In genomic region chr7:128783143-128783799, GRCh38 we compare ENCODE assay signal across 10 cellular contexts. TPM values are rescaled to one million over a fixed set of nuclear protein-coding genes. Genes with fewer than 3 reads are reported as not detected.
DNase-seq lines count a peak whose midpoint lies in the region; ATAC-seq, FAIRE-seq and TF ChIP-seq lines count a peak whose summit lies in the region.
"Had no signal": no experiment of that assay in that cellular context is flagged by ENCODE, and none has a peak within 500 bp of the region (broad histone marks: within the 10 kb centered on the region; RNA-seq: fewer than 3 reads in every experiment).

No MANE protein-coding gene starts in this region.

- no peak for FAIRE-seq in GM12878 (lab: Jason Lieb, UNC)
- FAIRE-seq: G401.6 had no signal

- no peak overlapping the region for H3K27ac ChIP-seq in GM12878 (ENCODE audit: control insufficient read depth, insufficient read depth)
- H3K27ac ChIP-seq in testis = no peak overlapping the region

- H3K36me3 Mint-ChIP-seq in activated naive CD8-positive, alpha-beta T cell treated with anti-CD3 and anti-CD28 coated beads, Interleukin-2, amount 50 U/mL, for 24 hours (ENCODE audit: low read depth) = peaks cover under 1% of the 10 kb centered on the region
- H3K36me3 Mint-ChIP-seq in activated naive CD8-positive, alpha-beta T cell treated with anti-CD3 and anti-CD28 coated beads for 36 hours = peaks cover under 1% of the 10 kb centered on the region

- POLR2A ChIA-PET in GM12878 (lab: Charles Lee) = interaction anchor here (0.5 kb wide), 1 partner anchor 46 kb away, joined by 4 read pairs; no protein-coding TSS in a partner anchor

- H3K4me1 Mint-ChIP-seq in activated naive CD8-positive, alpha-beta T cell treated with anti-CD3 and anti-CD28 coated beads, Interleukin-2, amount 50 U/mL, for 24 hours = no peaks in the 10 kb centered on the region
- no peaks in the 10 kb centered on the region for H3K4me1 Mint-ChIP-seq in activated naive CD8-positive, alpha-beta T cell treated with anti-CD3 and anti-CD28 coated beads for 36 hours

- no peaks in the 10 kb centered on the region for H4K20me1 ChIP-seq in GM12878 (ENCODE audit: control insufficient read depth, insufficient read depth)

- H3K9ac ChIP-seq in GM12878 (ENCODE audit: control insufficient read depth, insufficient read depth, low read length) = no peak overlapping the region

- H3K27me3 Mint-ChIP-seq in activated naive CD8-positive, alpha-beta T cell treated with anti-CD3 and anti-CD28 coated beads, Interleukin-2, amount 50 U/mL, for 24 hours = peaks cover 2% of the 10 kb centered on the region
- no peaks in the 10 kb centered on the region for H3K27me3 Mint-ChIP-seq in activated naive CD8-positive, alpha-beta T cell treated with anti-CD3 and anti-CD28 coated beads for 36 hours

- DNase-seq in activated naive CD8-positive, alpha-beta T cell treated with anti-CD3 and anti-CD28 coated beads, Interleukin-2, amount 50 U/mL, for 24 hours = peak; percentile 25
- DNase-seq in activated naive CD8-positive, alpha-beta T cell treated with anti-CD3 and anti-CD28 coated beads for 36 hours = no peak
- DNase-seq in GM12878 (ENCODE audit: low read depth, low spot score) = no peak
- peak; percentile 86 for DNase-seq in iPS-NIHi11 (ENCODE audit: low spot score)
- DNase-seq in testis = peak; percentile 83
- no peak for DNase-seq in NCI-H1092 treated with DMSO at 0.1 percent for 48 hours (lab: John Stamatoyannopoulos, UW)

- H3K9me3 Mint-ChIP-seq in activated naive CD8-positive, alpha-beta T cell treated with anti-CD3 and anti-CD28 coated beads, Interleukin-2, amount 50 U/mL, for 24 hours = no peaks in the 10 kb centered on the region
- no peaks in the 10 kb centered on the region for H3K9me3 Mint-ChIP-seq in activated naive CD8-positive, alpha-beta T cell treated with anti-CD3 and anti-CD28 coated beads for 36 hours

- no peak for TF ChIP-seq POLR2A in GM12878 (IDR thresholded peaks at IDR 0.05; ENCODE audit: low read depth, low read length)
- no peak for TF ChIP-seq POLR2A in testis (IDR thresholded peaks at IDR 0.05)

- in situ Hi-C loops in GM12878 (cut with MboI) = no loop called here

- peak; percentile 75 for ATAC-seq in activated naive CD8-positive, alpha-beta T cell treated with anti-CD3 and anti-CD28 coated beads, Interleukin-2, amount 50 U/mL, for 24 hours
- ATAC-seq in GM12878 (peak; percentile 82), HG03378 (IDR thresholded peaks at IDR 0.05; ENCODE audit: unreplicated experiment) (no peak), HG02571 (IDR thresholded peaks at IDR 0.05; ENCODE audit: unreplicated experiment) (no peak)

- no peaks in the 10 kb centered on the region for H3K79me2 ChIP-seq in GM12878 (ENCODE audit: control insufficient read depth, insufficient read depth, low read length)

- H3K9me3 ChIP-seq in GM12878 (replicated peaks; ENCODE audit: control insufficient read depth, insufficient read depth, low read length) (no peaks in the 10 kb centered on the region; the same call in 2 of the 3 replicates), testis (no peaks in the 10 kb centered on the region)

- SMC1A ChIA-PET in GM12878 (lab: Charles Lee; ENCODE audit: uncharacterized antibody, unreplicated experiment) = interaction anchor here (1.3 kb wide), 1 partner anchor 110 kb away, joined by 5 read pairs; the partner anchor contains the start of gene GARIN1A

- RAD21 ChIA-PET in GM12878 (lab: Charles Lee; ENCODE audit: unreplicated experiment) = interaction anchor here (1.1 to 1.2 kb wide), 2 partner anchors 8 to 78 kb away, joined by 3 read pairs; partner anchors contain the start of gene CCDC136

- peak overlapping the region; percentile 53 for H3K27ac Mint-ChIP-seq in activated naive CD8-positive, alpha-beta T cell treated with anti-CD3 and anti-CD28 coated beads, Interleukin-2, amount 50 U/mL, for 24 hours
- H3K27ac Mint-ChIP-seq in activated naive CD8-positive, alpha-beta T cell treated with anti-CD3 and anti-CD28 coated beads for 36 hours = no peak overlapping the region

- H3K27me3 ChIP-seq in GM12878 (replicated peaks in 1 of 2; ENCODE audit: control insufficient read depth in 2 of 2, insufficient read depth in 2 of 2, low read length in 1 of 2) (no peaks in the 10 kb centered on the region; a peak in 1 of 4 replicates), testis (no peaks in the 10 kb centered on the region)

- H3K4me3 ChIP-seq in GM12878 (no peak overlapping the region), testis (no peak overlapping the region)

- BruUV-seq in GM12878 (replicated peaks; lab: Mats Ljungman, UMichigan) = no TSS peak

- CTCF ChIA-PET in GM12878 (lab: Yijun Ruan, JAX) = interaction anchor here (0.9 kb wide), 1 partner anchor 59 kb away, joined by 4 read pairs; no protein-coding TSS in a partner anchor

- H3K4me1 ChIP-seq in GM12878 (ENCODE audit: control insufficient read depth, insufficient read depth, low read length) = no peaks in the 10 kb centered on the region
- no peaks in the 10 kb centered on the region for H3K4me1 ChIP-seq in testis

- no peak overlapping the region for H3K4me2 ChIP-seq in GM12878 (ENCODE audit: control insufficient read depth, insufficient read depth)

- no peak for TF ChIP-seq EP300 in GM12878 (IDR thresholded peaks at IDR 0.05; ENCODE audit: borderline replicate concordance in 1 of 2, control insufficient read depth in 1 of 2, low read depth in 2 of 2, low read length in 2 of 2)

- 37% methylated on average over 15 of the region's 15 CpGs for WGBS in GM12878 (ENCODE audit: insufficient coverage, insufficient replicate concordance, low lambda C conversion rate, missing lambda C conversion rate)
- WGBS in testis, 2 donors = 39 to 56% methylated on average over 12 to 15 of the region's 15 CpGs

- no peaks in the 10 kb centered on the region for H3K36me3 ChIP-seq in GM12878 (ENCODE audit: control insufficient read depth in 2 of 2, insufficient read depth in 2 of 2, low read length in 1 of 2)
- H3K36me3 ChIP-seq in testis (ENCODE audit: low read depth, missing control alignments) = no peaks in the 10 kb centered on the region

- intact Hi-C loops in GM12878 (cut with micrococcal nuclease; ENCODE audit: unreplicated experiment) = no loop called here
- intact Hi-C loops in testis (cut with DNase I; ENCODE audit: low total_unique reads) = no loop called here

- no peak for TF ChIP-seq RAD21 in GM12878 (IDR thresholded peaks at IDR 0.05; ENCODE audit: insufficient read depth, low read depth, low read length)

- H2AFZ ChIP-seq in GM12878 (ENCODE audit: control insufficient read depth, low read depth, low read length) = no peak overlapping the region

- H3K4me3 Mint-ChIP-seq in activated naive CD8-positive, alpha-beta T cell treated with anti-CD3 and anti-CD28 coated beads, Interleukin-2, amount 50 U/mL, for 24 hours = no peak overlapping the region
- H3K4me3 Mint-ChIP-seq in activated naive CD8-positive, alpha-beta T cell treated with anti-CD3 and anti-CD28 coated beads for 36 hours = no peak overlapping the region

- TF ChIP-seq CTCF in GM12878 (IDR thresholded peaks at IDR 0.05 in 2 of 3, conservative IDR thresholded peaks at IDR 0.05 in 1 of 3; ENCODE audit: control insufficient read depth in 2 of 3, extremely low read depth in 1 of 3, insufficient read depth in 1 of 3, low read depth in 3 of 3, low read length in 3 of 3) (no peak), testis (IDR thresholded peaks at IDR 0.05) (no peak)

RNA-seq across cellular contexts. Expression of gene OPN1SW, which starts 7.7 kb away (rescaled TPM):
- not detected for total RNA-seq in activated naive CD8-positive, alpha-beta T cell treated with anti-CD3 and anti-CD28 coated beads for 36 hours
- not detected in 2 replicates for total RNA-seq in GM12878 (2013; cell fraction: nucleolus; rRNA removed)
- not detected in 2 replicates for total RNA-seq in GM12878 (2014; rRNA removed)
- total RNA-seq in GM12878 (2014; rRNA removed; fragmentation: Illumina TruSeq; extraction: Trizol) = not detected in 2 replicates
- total RNA-seq in GM12878 (2021) = not detected in 2 replicates
- not detected for polyA plus RNA-seq in GM12878 (2011; ENCODE audit: low read depth)
- polyA plus RNA-seq in GM12878 (2011; rRNA removed) = not detected in 2 replicates
- not detected in 2 replicates for polyA plus RNA-seq in GM12878 (2011; cell fraction: cytosol; rRNA removed)
- polyA plus RNA-seq in GM12878 (2011; cell fraction: nucleus; rRNA removed) = not detected in 2 replicates
- polyA plus RNA-seq in GM12878 (2012) = not detected in 2 replicates
- not detected in 2 replicates for polyA plus RNA-seq in GM12878 (2014; fragmentation: Illumina TruSeq; extraction: Trizol)
- polyA plus RNA-seq in GM12878 (2014; fragmentation: Nextera tagmentation; extraction: Ambion mirVana) = under 1 TPM; 0.13 to 0.26 TPM
- not detected in 2 replicates for polyA plus RNA-seq in GM12878 (2014; rRNA removed)
- polyA plus RNA-seq in GM12878 (2016; fragmentation: Nextera tagmentation; extraction: Ambion mirVana) = under 1 TPM; 0.11 to 0.35 TPM
- not detected in 2 replicates for polyA minus RNA-seq in GM12878 (2011; rRNA and poly(A)+ RNA removed)
- not detected in 2 replicates for polyA minus RNA-seq in GM12878 (2011; cell fraction: cytosol; rRNA and poly(A)+ RNA removed)
- polyA minus RNA-seq in GM12878 (2011; cell fraction: nucleus; rRNA and poly(A)+ RNA removed) = not detected in 2 replicates
- not detected for total RNA-seq in testis
- not detected for polyA plus RNA-seq in testis (ENCODE audit: insufficient read depth, low read depth, low replicate concordance)
- total RNA-seq: activated CD8-positive, alpha-beta memory T cell treated with anti-CD3 and anti-CD28 coated beads for 36 hours had no signal

RNA-seq across cellular contexts. Expression of gene CCDC136, which starts 8.5 kb away (rescaled TPM):
- total RNA-seq in activated naive CD8-positive, alpha-beta T cell treated with anti-CD3 and anti-CD28 coated beads for 36 hours = 10 to 100 TPM; 10.8 to 11.0 TPM
- total RNA-seq in GM12878 (2013; cell fraction: nucleolus; rRNA removed) = 20.7 and 21.1 TPM in 2 replicates
- total RNA-seq in GM12878 (2014; rRNA removed) = 0.71 and 1.6 TPM in 2 replicates
- total RNA-seq in GM12878 (2014; rRNA removed; fragmentation: Illumina TruSeq; extraction: Trizol) = 1.7 and 2.3 TPM in 2 replicates
- total RNA-seq in GM12878 (2021) = 1.8 and 2.8 TPM in 2 replicates
- polyA plus RNA-seq in GM12878 (2011; ENCODE audit: low read depth) = 1.1 TPM
- polyA plus RNA-seq in GM12878 (2011; rRNA removed) = 3.6 and 4.8 TPM in 2 replicates
- 1.3 and 3.1 TPM in 2 replicates for polyA plus RNA-seq in GM12878 (2011; cell fraction: cytosol; rRNA removed)
- 16.7 and 18.0 TPM in 2 replicates for polyA plus RNA-seq in GM12878 (2011; cell fraction: nucleus; rRNA removed)
- polyA plus RNA-seq in GM12878 (2012) = 1.3 and 1.9 TPM in 2 replicates
- polyA plus RNA-seq in GM12878 (2014; fragmentation: Illumina TruSeq; extraction: Trizol) = 1.3 and 1.6 TPM in 2 replicates
- polyA plus RNA-seq in GM12878 (2014; fragmentation: Nextera tagmentation; extraction: Ambion mirVana) = under 1 TPM; 0.32 to 0.33 TPM
- 2.1 and 3.0 TPM in 2 replicates for polyA plus RNA-seq in GM12878 (2014; rRNA removed)
- polyA plus RNA-seq in GM12878 (2016; fragmentation: Nextera tagmentation; extraction: Ambion mirVana) = 1 to 10 TPM in 1 of 2 experiments, under 1 TPM in 1; 0.87 to 1.2 TPM
- polyA minus RNA-seq in GM12878 (2011; rRNA and poly(A)+ RNA removed) = 2.7 and 4.2 TPM in 2 replicates
- polyA minus RNA-seq in GM12878 (2011; cell fraction: cytosol; rRNA and poly(A)+ RNA removed) = 0.83 and 2.4 TPM in 2 replicates
- polyA minus RNA-seq in GM12878 (2011; cell fraction: nucleus; rRNA and poly(A)+ RNA removed) = 3.5 and 8.1 TPM in 2 replicates
- 100 to 1,000 TPM; 265 to 553 TPM for total RNA-seq in testis
- polyA plus RNA-seq in testis (ENCODE audit: insufficient read depth, low read depth, low replicate concordance) = 564 TPM

RNA-seq across cellular contexts. Expression of gene CALU, which starts 44.1 kb away (rescaled TPM):
- 10 to 100 TPM; 42.2 to 44.5 TPM for total RNA-seq in activated naive CD8-positive, alpha-beta T cell treated with anti-CD3 and anti-CD28 coated beads for 36 hours
- 55.0 and 55.9 TPM in 2 replicates for total RNA-seq in GM12878 (2013; cell fraction: nucleolus; rRNA removed)
- 31.8 and 36.0 TPM in 2 replicates for total RNA-seq in GM12878 (2014; rRNA removed)
- 50.0 and 53.9 TPM in 2 replicates for total RNA-seq in GM12878 (2014; rRNA removed; fragmentation: Illumina TruSeq; extraction: Trizol)
- 28.1 and 33.0 TPM in 2 replicates for total RNA-seq in GM12878 (2021)
- 23.4 TPM for polyA plus RNA-seq in GM12878 (2011; ENCODE audit: low read depth)
- polyA plus RNA-seq in GM12878 (2011; rRNA removed) = 39.9 and 49.4 TPM in 2 replicates
- polyA plus RNA-seq in GM12878 (2011; cell fraction: cytosol; rRNA removed) = 15.5 and 17.9 TPM in 2 replicates
- polyA plus RNA-seq in GM12878 (2011; cell fraction: nucleus; rRNA removed) = 16.9 and 20.0 TPM in 2 replicates
- polyA plus RNA-seq in GM12878 (2012) = 28.5 and 32.5 TPM in 2 replicates
- polyA plus RNA-seq in GM12878 (2014; fragmentation: Illumina TruSeq; extraction: Trizol) = 48.5 and 61.8 TPM in 2 replicates
- polyA plus RNA-seq in GM12878 (2014; fragmentation: Nextera tagmentation; extraction: Ambion mirVana) = 10 to 100 TPM; 33.6 to 44.3 TPM
- polyA plus RNA-seq in GM12878 (2014; rRNA removed) = 23.8 and 31.2 TPM in 2 replicates
- polyA plus RNA-seq in GM12878 (2016; fragmentation: Nextera tagmentation; extraction: Ambion mirVana) = 10 to 100 TPM; 66.3 to 75.6 TPM
- 22.0 and 27.6 TPM in 2 replicates for polyA minus RNA-seq in GM12878 (2011; rRNA and poly(A)+ RNA removed)
- 14.4 and 17.8 TPM in 2 replicates for polyA minus RNA-seq in GM12878 (2011; cell fraction: cytosol; rRNA and poly(A)+ RNA removed)
- 6.3 and 8.8 TPM in 2 replicates for polyA minus RNA-seq in GM12878 (2011; cell fraction: nucleus; rRNA and poly(A)+ RNA removed)
- 10 to 100 TPM; 63.2 to 63.4 TPM for total RNA-seq in testis
- 81.4 TPM for polyA plus RNA-seq in testis (ENCODE audit: insufficient read depth, low read depth, low replicate concordance)

RNA-seq across cellular contexts. Expression of gene FLNC, which starts 46.9 kb away (rescaled TPM):
- total RNA-seq in activated naive CD8-positive, alpha-beta T cell treated with anti-CD3 and anti-CD28 coated beads for 36 hours = under 1 TPM; 0.12 to 0.23 TPM
- 0.04 TPM in 1 of 2 replicates, not detected in the other for total RNA-seq in GM12878 (2013; cell fraction: nucleolus; rRNA removed)
- total RNA-seq in GM12878 (2014; rRNA removed) (0.05 and 0.11 TPM in 2 replicates), GM12878 (2014; rRNA removed; fragmentation: Illumina TruSeq; extraction: Trizol) (0.09 TPM in 1 of 2 replicates, not detected in the other), GM12878 (2021) (0.21 and 0.32 TPM in 2 replicates), testis (10 to 100 TPM in 1 of 2 donors, 1 to 10 TPM in 1; 8.8 to 14.4 TPM)
- polyA plus RNA-seq in GM12878 (2011; ENCODE audit: low read depth) = 0.07 TPM
- polyA plus RNA-seq in GM12878 (2011; rRNA removed) (not detected in 2 replicates), GM12878 (2014; fragmentation: Illumina TruSeq; extraction: Trizol) (0.01 TPM in 1 of 2 replicates, not detected in the other), GM12878 (2014; fragmentation: Nextera tagmentation; extraction: Ambion mirVana) (under 1 TPM in 1 of 2 experiments, not detected in 1; 0.02 TPM), GM12878 (2014; rRNA removed) (0.01 and 0.06 TPM in 2 replicates), GM12878 (2016; fragmentation: Nextera tagmentation; extraction: Ambion mirVana) (under 1 TPM; 0.03 to 0.08 TPM), testis (ENCODE audit: insufficient read depth, low read depth, low replicate concordance) (21.4 TPM)
- polyA plus RNA-seq in GM12878 (2011; cell fraction: cytosol; rRNA removed) = not detected in 2 replicates
- polyA plus RNA-seq in GM12878 (2011; cell fraction: nucleus; rRNA removed) = 0.03 TPM in 1 of 2 replicates, not detected in the other
- 0.12 and 0.17 TPM in 2 replicates for polyA plus RNA-seq in GM12878 (2012)
- polyA minus RNA-seq in GM12878 (2011; rRNA and poly(A)+ RNA removed) = 0.05 and 0.07 TPM in 2 replicates
- polyA minus RNA-seq in GM12878 (2011; cell fraction: cytosol; rRNA and poly(A)+ RNA removed) = 0.13 TPM in 1 of 2 replicates, not detected in the other
- 0.19 TPM in 1 of 2 replicates, not detected in the other for polyA minus RNA-seq in GM12878 (2011; cell fraction: nucleus; rRNA and poly(A)+ RNA removed)

Comparison
In these comparisons a context has a peak if more than half of its experiments do, and no peak if none do; other contexts are left out.
1. DNase-seq: peak in activated naive CD8-positive, alpha-beta T cell treated with anti-CD3 and anti-CD28 coated beads, Interleukin-2, amount 50 U/mL, for 24 hours (single experiment), iPS-NIHi11 (single experiment) and testis (single experiment); none in activated naive CD8-positive, alpha-beta T cell treated with anti-CD3 and anti-CD28 coated beads for 36 hours (single experiment), GM12878 (single experiment) and NCI-H1092 treated with DMSO at 0.1 percent for 48 hours (single experiment).
2. ATAC-seq: peak in activated naive CD8-positive, alpha-beta T cell treated with anti-CD3 and anti-CD28 coated beads, Interleukin-2, amount 50 U/mL, for 24 hours (single experiment) and GM12878 (single experiment); none in HG03378 (single experiment) and HG02571 (single experiment).
3. RNA of gene CCDC136, which starts 8.5 kb away (total RNA-seq): 265 to 553 TPM in testis; 10.8 to 11.0 TPM in activated naive CD8-positive, alpha-beta T cell treated with anti-CD3 and anti-CD28 coated beads for 36 hours and 0.71 to 21.1 TPM in GM12878; every median in the first group is over 10 times any median in the second.